15 cellular contexts compared by ENCODE assay signal in the genomic region with DNA sequence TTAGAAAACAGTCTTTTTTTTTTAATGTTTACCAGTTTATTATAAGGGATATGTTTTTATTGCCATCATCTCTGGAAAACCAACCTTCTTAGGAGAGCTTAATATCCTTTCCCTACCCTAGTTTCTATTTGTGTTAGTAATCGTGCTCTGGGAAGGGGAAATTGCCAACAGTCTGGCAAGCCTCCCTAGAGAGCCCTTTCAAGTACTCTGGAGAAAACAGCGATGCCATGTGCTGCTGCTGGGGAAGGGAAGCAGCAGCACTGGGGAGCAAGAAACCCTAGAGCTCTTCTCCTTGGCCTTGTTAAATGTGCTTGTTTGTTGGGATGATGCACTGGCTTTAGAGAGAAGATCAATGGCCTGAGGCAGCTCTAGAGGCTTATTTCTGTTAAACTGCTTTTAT. TPM values are rescaled to one million over a fixed set of nuclear protein-coding genes. Genes with fewer than 3 reads are reported as not detected.
DNase-seq lines count a peak whose midpoint lies in the region; ATAC-seq lines count a peak whose summit lies in the region.
"Had no signal": no experiment of that assay in that cellular context is flagged by ENCODE, and none has a peak within 500 bp of the region (broad histone marks: within the 10 kb centered on the region; RNA-seq: fewer than 3 reads in every experiment).

No MANE protein-coding gene starts in this region.

- H3K4me1 Mint-ChIP-seq in CD4-positive, alpha-beta memory T cell: peaks cover 17 to 48% (median 31%) of the 10 kb centered on the region in 4 donors
- peaks cover 19% of the 10 kb centered on the region for H3K4me1 Mint-ChIP-seq in activated T-helper 17 cell treated with anti-CD3 and anti-CD28 coated beads, Interleukin-2, amount 50 U/mL, for 72 hours

- no peak overlapping the region for H3K27ac ChIP-seq in CD4-positive, alpha-beta memory T cell (ENCODE audit: low read depth, low read length)

- CTCF ChIA-PET in CD4-positive, alpha-beta memory T cell (lab: Charles Lee; ENCODE audit: partially characterized antibody): interaction anchor here (1.1 to 2.7 kb wide), 4 partner anchors 9 to 193 kb away, joined by 3 to 14 read pairs (median 3); a partner anchor contains a TSS

- H3K9ac ChIP-seq in mucosa of stomach (ENCODE audit: low read length): peak overlapping the region; percentile 15

- H3K9me3 Mint-ChIP-seq in CD4-positive, alpha-beta memory T cell: no peaks in the 10 kb centered on the region
- no peaks in the 10 kb centered on the region for H3K9me3 Mint-ChIP-seq in activated T-helper 17 cell treated with anti-CD3 and anti-CD28 coated beads, Interleukin-2, amount 50 U/mL, for 72 hours
- H3K9me3 Mint-ChIP-seq: memory B cell; stimulated activated naive CD8-positive, alpha-beta T cell treated with anti-CD3 and anti-CD28 coated beads, Interleukin-15, amount 100 ng/mL, for 72 hours had no signal

- peaks cover 4% of the 10 kb centered on the region for H3K36me3 ChIP-seq in CD4-positive, alpha-beta memory T cell (ENCODE audit: insufficient read depth, low read length)
- H3K36me3 ChIP-seq in mucosa of stomach (ENCODE audit: control insufficient read depth, insufficient read depth, low read length): no peaks in the 10 kb centered on the region

- H3K36me3 Mint-ChIP-seq in CD4-positive, alpha-beta memory T cell: peaks cover 20 to 35% of the 10 kb centered on the region in 2 donors
- H3K36me3 Mint-ChIP-seq in activated T-helper 17 cell treated with anti-CD3 and anti-CD28 coated beads, Interleukin-2, amount 50 U/mL, for 72 hours (ENCODE audit: low read depth): peaks cover 60% of the 10 kb centered on the region

- H3K9me3 ChIP-seq in CD4-positive, alpha-beta memory T cell (ENCODE audit: control insufficient read depth in 1 of 2, low read length in 2 of 2): no peaks in the 10 kb centered on the region
- H3K9me3 ChIP-seq in mucosa of stomach (ENCODE audit: control insufficient read depth, low read length): no peaks in the 10 kb centered on the region

- peak overlapping the region in 4 of 7 donors; percentile 52 to 77 (median 66) for H3K27ac Mint-ChIP-seq in CD4-positive, alpha-beta memory T cell
- peak overlapping the region; percentile 35 for H3K27ac Mint-ChIP-seq in activated T-helper 17 cell treated with anti-CD3 and anti-CD28 coated beads, Interleukin-2, amount 50 U/mL, for 72 hours
- H3K27ac Mint-ChIP-seq: memory B cell had no signal

- H3K27me3 Mint-ChIP-seq in CD4-positive, alpha-beta memory T cell: no peaks in the 10 kb centered on the region
- H3K27me3 Mint-ChIP-seq in activated T-helper 17 cell treated with anti-CD3 and anti-CD28 coated beads, Interleukin-2, amount 50 U/mL, for 72 hours: no peaks in the 10 kb centered on the region
- H3K27me3 Mint-ChIP-seq: memory B cell; stimulated activated naive CD8-positive, alpha-beta T cell treated with anti-CD3 and anti-CD28 coated beads, Interleukin-15, amount 100 ng/mL, for 72 hours had no signal

- intact Hi-C loops in CD4-positive, alpha-beta memory T cell (cut with micrococcal nuclease): no loop called here

- ATAC-seq in activated T-helper 17 cell treated with anti-CD3 and anti-CD28 coated beads, Interleukin-2, amount 50 U/mL, for 72 hours (replicated peaks): no peak
- ATAC-seq in GM21576 (IDR thresholded peaks at IDR 0.05; ENCODE audit: unreplicated experiment): no peak
- no peak for ATAC-seq in GM18858 (IDR thresholded peaks at IDR 0.05; ENCODE audit: unreplicated experiment)
- ATAC-seq: stimulated activated naive CD8-positive, alpha-beta T cell treated with anti-CD3 and anti-CD28 coated beads, Interleukin-15, amount 100 ng/mL, for 72 hours had no signal

- POLR2A ChIA-PET in CD4-positive, alpha-beta memory T cell (lab: Charles Lee; ENCODE audit: partially characterized antibody): interaction anchor here (0.8 to 3.9 kb wide), 2 partner anchors 10 to 11 kb away, joined by 4 to 20 read pairs; a partner anchor contains a TSS

- H3K4me3 Mint-ChIP-seq in CD4-positive, alpha-beta memory T cell: peak overlapping the region in 3 of 8 donors; percentile 4 to 39 (median 6)
- H3K4me3 Mint-ChIP-seq in activated T-helper 17 cell treated with anti-CD3 and anti-CD28 coated beads, Interleukin-2, amount 50 U/mL, for 72 hours: peak overlapping the region; percentile 13
- H3K4me3 Mint-ChIP-seq: memory B cell; stimulated activated naive CD8-positive, alpha-beta T cell treated with anti-CD3 and anti-CD28 coated beads, Interleukin-15, amount 100 ng/mL, for 72 hours had no signal

- peaks cover 19% of the 10 kb centered on the region for H3K4me1 ChIP-seq in CD4-positive, alpha-beta memory T cell (ENCODE audit: insufficient read depth, low read length)
- no peaks in the 10 kb centered on the region for H3K4me1 ChIP-seq in mucosa of stomach (ENCODE audit: control insufficient read depth, insufficient read depth, low read length)

- DNase-seq in CD4-positive, alpha-beta memory T cell: no peak
- DNase-seq in NCI-H1092 (lab: John Stamatoyannopoulos, UW) (peak; percentile 30), DMS53 (lab: John Stamatoyannopoulos, UW) (no peak)
- no peak for DNase-seq in activated CD4-positive, alpha-beta T cell treated with anti-CD3 and anti-CD28 coated beads for 1 hour
- DNase-seq: H7; IMR-90; NCI-H187 treated with DMSO at 0.1 percent for 48 hours; RPMI8226; stimulated activated CD4-positive, alpha-beta T cell treated with anti-CD3 and anti-CD28 coated beads, Interleukin-4, amount 100 ng/mL, for 4 hours; stimulated activated naive CD8-positive, alpha-beta T cell treated with anti-CD3 and anti-CD28 coated beads, Interleukin-15, amount 100 ng/mL, for 72 hours had no signal

- H3K27me3 ChIP-seq in CD4-positive, alpha-beta memory T cell (ENCODE audit: insufficient read depth, low read length): no peaks in the 10 kb centered on the region
- H3K27me3 ChIP-seq in mucosa of stomach (ENCODE audit: control insufficient read depth, insufficient read depth, low read length): no peaks in the 10 kb centered on the region

- H3K4me3 ChIP-seq in CD4-positive, alpha-beta memory T cell (ENCODE audit: low read length in 2 of 2): no peak overlapping the region
- H3K4me3 ChIP-seq in mucosa of stomach (ENCODE audit: low read length): no peak overlapping the region

RNA-seq across cellular contexts. Expression of a gene that starts 10.3 kb away (rescaled TPM):
- 100 to 1,000 TPM; 128 to 134 TPM for total RNA-seq in CD4-positive, alpha-beta memory T cell
- polyA plus RNA-seq in CD4-positive, alpha-beta memory T cell: 100 to 1,000 TPM; 106 to 123 TPM
- 10 to 100 TPM; 38.5 to 50.7 TPM for total RNA-seq in activated T-helper 17 cell treated with anti-CD3 and anti-CD28 coated beads, Interleukin-2, amount 50 U/mL, for 72 hours

RNA-seq across cellular contexts. Expression of a gene that starts 10.6 kb away (rescaled TPM):
- 10 to 100 TPM; 13.6 to 16.5 TPM for total RNA-seq in CD4-positive, alpha-beta memory T cell
- 10 to 100 TPM in 1 of 2 donors, 1 to 10 TPM in 1; 6.4 to 12.8 TPM for polyA plus RNA-seq in CD4-positive, alpha-beta memory T cell
- 10 to 100 TPM; 55.8 to 88.4 TPM for total RNA-seq in activated T-helper 17 cell treated with anti-CD3 and anti-CD28 coated beads, Interleukin-2, amount 50 U/mL, for 72 hours

RNA-seq across cellular contexts. Expression of a gene that starts 21.4 kb away (rescaled TPM):
- total RNA-seq in CD4-positive, alpha-beta memory T cell: 1 to 10 TPM; 3.4 to 4.5 TPM
- 1 to 10 TPM in 1 of 2 donors, under 1 TPM in 1; 0.93 to 1.9 TPM for polyA plus RNA-seq in CD4-positive, alpha-beta memory T cell
- total RNA-seq in activated T-helper 17 cell treated with anti-CD3 and anti-CD28 coated beads, Interleukin-2, amount 50 U/mL, for 72 hours: 10 to 100 TPM; 25.9 to 34.2 TPM

RNA-seq across cellular contexts. Expression of a gene that starts 32.0 kb away (rescaled TPM):
- total RNA-seq in CD4-positive, alpha-beta memory T cell: 10 to 100 TPM; 73.3 to 73.7 TPM
- polyA plus RNA-seq in CD4-positive, alpha-beta memory T cell: 10 to 100 TPM; 38.1 to 53.6 TPM
- total RNA-seq in activated T-helper 17 cell treated with anti-CD3 and anti-CD28 coated beads, Interleukin-2, amount 50 U/mL, for 72 hours: 10 to 100 TPM; 46.2 to 57.8 TPM

RNA-seq across cellular contexts. Expression of a gene that starts 37.0 kb away (rescaled TPM):
- total RNA-seq in CD4-positive, alpha-beta memory T cell: 10 to 100 TPM; 65.2 to 71.1 TPM
- 10 to 100 TPM; 44.6 to 66.0 TPM for polyA plus RNA-seq in CD4-positive, alpha-beta memory T cell
- 100 to 1,000 TPM in 1 of 2 donors, 10 to 100 TPM in 1; 76.7 to 108 TPM for total RNA-seq in activated T-helper 17 cell treated with anti-CD3 and anti-CD28 coated beads, Interleukin-2, amount 50 U/mL, for 72 hours

Comparison
In these comparisons a context has a peak if more than half of its experiments do, and no peak if none do; other contexts are left out.
1. RNA of a gene that starts 21.4 kb away (total RNA-seq): 25.9 to 34.2 TPM in activated T-helper 17 cell treated with anti-CD3 and anti-CD28 coated beads, Interleukin-2, amount 50 U/mL, for 72 hours; 3.4 to 4.5 TPM in CD4-positive, alpha-beta memory T cell; every median in the first group is over 4 times any median in the second.